Comparison of ENCODE assay signal across 1 cellular context in genomic region chr2:226835796-226836547, GRCh38.
TF ChIP-seq lines count a peak whose summit lies in the region.

A gene with protein sequence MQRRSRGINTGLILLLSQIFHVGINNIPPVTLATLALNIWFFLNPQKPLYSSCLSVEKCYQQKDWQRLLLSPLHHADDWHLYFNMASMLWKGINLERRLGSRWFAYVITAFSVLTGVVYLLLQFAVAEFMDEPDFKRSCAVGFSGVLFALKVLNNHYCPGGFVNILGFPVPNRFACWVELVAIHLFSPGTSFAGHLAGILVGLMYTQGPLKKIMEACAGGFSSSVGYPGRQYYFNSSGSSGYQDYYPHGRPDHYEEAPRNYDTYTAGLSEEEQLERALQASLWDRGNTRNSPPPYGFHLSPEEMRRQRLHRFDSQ (plus strand): TSS chr2:226836054. CDS start chr2:226864694, 28,640 bp downstream.

TF ChIP-seq in HepG2, 621 proteins besides CTCF, POLR2A, EP300 and RAD21 (continued from another document and continues in another):
- TF ChIP-seq UBTF (CRISPR knock-in tag; IDR thresholded peaks at IDR 0.05) (peak; percentile 73), NRL (CRISPR knock-in tag; IDR thresholded peaks at IDR 0.05; ENCODE audit: borderline replicate concordance) (peak; percentile 95), ARNT2 (CRISPR knock-in tag; IDR thresholded peaks at IDR 0.05; ENCODE audit: low read depth) (peak; percentile 78), ZNF619 (CRISPR knock-in tag; IDR thresholded peaks at IDR 0.05) (0 out of 2 replicates have a peak, but pooled peaks have one; percentile 59), ZSCAN12 (CRISPR knock-in tag; IDR thresholded peaks at IDR 0.05) (no peak), ZNF501 (CRISPR knock-in tag; IDR thresholded peaks at IDR 0.05) (peak; percentile 80), ZNF207 (IDR thresholded peaks at IDR 0.05; ENCODE audit: borderline replicate concordance) (no peak), TRAFD1 (CRISPR knock-in tag; IDR thresholded peaks at IDR 0.05; ENCODE audit: borderline replicate concordance) (no peak), ZNF616 (CRISPR knock-in tag; IDR thresholded peaks at IDR 0.05; ENCODE audit: low read depth) (no peak), CHD2 (IDR thresholded peaks at IDR 0.05; ENCODE audit: low read depth, low read length) (no peak), TBL1XR1 (IDR thresholded peaks at IDR 0.05; ENCODE audit: borderline replicate concordance, low read length, partially characterized antibody) (peak; percentile 8), RCOR2 (CRISPR knock-in tag; IDR thresholded peaks at IDR 0.05) (no peak), KLF6 (CRISPR knock-in tag; IDR thresholded peaks at IDR 0.05) (0 out of 2 replicates have a peak, but pooled peaks have one; percentile 33), ZNF484 (CRISPR knock-in tag; IDR thresholded peaks at IDR 0.05; ENCODE audit: borderline replicate concordance, low read depth) (no peak), RBFOX2 (IDR thresholded peaks at IDR 0.05; ENCODE audit: low read depth, low read length) (peak; percentile 99), NR1H2 (CRISPR knock-in tag; IDR thresholded peaks at IDR 0.05; ENCODE audit: borderline replicate concordance, low read depth) (no peak), ZSCAN25 (CRISPR knock-in tag; IDR thresholded peaks at IDR 0.05) (peak; percentile 40; the same call in 1 of the 2 replicates), ATRX (CRISPR knock-in tag; IDR thresholded peaks at IDR 0.05; ENCODE audit: borderline replicate concordance) (no peak), ZFP36L1 (CRISPR knock-in tag; IDR thresholded peaks at IDR 0.05) (no peak), ZNF572 (CRISPR knock-in tag; IDR thresholded peaks at IDR 0.05) (0 out of 2 replicates have a peak, but pooled peaks have one; percentile 91), RORA (CRISPR knock-in tag; IDR thresholded peaks at IDR 0.05) (no peak), POLR2G (IDR thresholded peaks at IDR 0.05; ENCODE audit: low read depth, low read length) (peak; percentile 86), HNF4G (IDR thresholded peaks at IDR 0.05; ENCODE audit: borderline replicate concordance, low read depth, low read length) (no peak), HNF4G (CRISPR knock-in tag; IDR thresholded peaks at IDR 0.05; ENCODE audit: borderline replicate concordance, low read depth) (no peak), SKI (IDR thresholded peaks at IDR 0.05; ENCODE audit: partially characterized antibody) (no peak), NFYB (CRISPR knock-in tag; IDR thresholded peaks at IDR 0.05) (0 out of 2 replicates have a peak, but pooled peaks have one; percentile 27), ZNF766 (CRISPR knock-in tag; IDR thresholded peaks at IDR 0.05; ENCODE audit: borderline replicate concordance) (no peak), ZHX2 (IDR thresholded peaks at IDR 0.05; ENCODE audit: low read depth) (no peak; the same call in 1 of the 2 replicates), ZHX2 (CRISPR knock-in tag; IDR thresholded peaks at IDR 0.05; ENCODE audit: borderline replicate concordance) (no peak), FOXO4 (CRISPR knock-in tag; conservative IDR thresholded peaks at IDR 0.05) (peak; percentile 62; the same call in 1 of the 2 replicates), GTF3A (CRISPR knock-in tag; conservative IDR thresholded peaks at IDR 0.05) (peak; percentile 88; the same call in 1 of the 2 replicates), HMG20A (CRISPR knock-in tag; IDR thresholded peaks at IDR 0.05; ENCODE audit: borderline replicate concordance) (no peak), MAFF (IDR thresholded peaks at IDR 0.05; ENCODE audit: low read depth, low read length) (no peak), ZEB1 (IDR thresholded peaks at IDR 0.05; ENCODE audit: insufficient replicate concordance, low read depth) (no peak), ZNF772 (CRISPR knock-in tag; IDR thresholded peaks at IDR 0.05) (no peak), ZBTB42 (CRISPR knock-in tag; IDR thresholded peaks at IDR 0.05) (peak; percentile 51; the same call in 1 of the 2 replicates), NAIF1 (CRISPR knock-in tag; IDR thresholded peaks at IDR 0.05; ENCODE audit: borderline replicate concordance) (peak; percentile 38; the same call in 1 of the 2 replicates)
- TF ChIP-seq, protein P1, sequence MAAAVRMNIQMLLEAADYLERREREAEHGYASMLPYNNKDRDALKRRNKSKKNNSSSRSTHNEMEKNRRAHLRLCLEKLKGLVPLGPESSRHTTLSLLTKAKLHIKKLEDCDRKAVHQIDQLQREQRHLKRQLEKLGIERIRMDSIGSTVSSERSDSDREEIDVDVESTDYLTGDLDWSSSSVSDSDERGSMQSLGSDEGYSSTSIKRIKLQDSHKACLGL (CRISPR knock-in tag; IDR thresholded peaks at IDR 0.05) = peak; percentile 86
- TF ChIP-seq, protein P2, sequence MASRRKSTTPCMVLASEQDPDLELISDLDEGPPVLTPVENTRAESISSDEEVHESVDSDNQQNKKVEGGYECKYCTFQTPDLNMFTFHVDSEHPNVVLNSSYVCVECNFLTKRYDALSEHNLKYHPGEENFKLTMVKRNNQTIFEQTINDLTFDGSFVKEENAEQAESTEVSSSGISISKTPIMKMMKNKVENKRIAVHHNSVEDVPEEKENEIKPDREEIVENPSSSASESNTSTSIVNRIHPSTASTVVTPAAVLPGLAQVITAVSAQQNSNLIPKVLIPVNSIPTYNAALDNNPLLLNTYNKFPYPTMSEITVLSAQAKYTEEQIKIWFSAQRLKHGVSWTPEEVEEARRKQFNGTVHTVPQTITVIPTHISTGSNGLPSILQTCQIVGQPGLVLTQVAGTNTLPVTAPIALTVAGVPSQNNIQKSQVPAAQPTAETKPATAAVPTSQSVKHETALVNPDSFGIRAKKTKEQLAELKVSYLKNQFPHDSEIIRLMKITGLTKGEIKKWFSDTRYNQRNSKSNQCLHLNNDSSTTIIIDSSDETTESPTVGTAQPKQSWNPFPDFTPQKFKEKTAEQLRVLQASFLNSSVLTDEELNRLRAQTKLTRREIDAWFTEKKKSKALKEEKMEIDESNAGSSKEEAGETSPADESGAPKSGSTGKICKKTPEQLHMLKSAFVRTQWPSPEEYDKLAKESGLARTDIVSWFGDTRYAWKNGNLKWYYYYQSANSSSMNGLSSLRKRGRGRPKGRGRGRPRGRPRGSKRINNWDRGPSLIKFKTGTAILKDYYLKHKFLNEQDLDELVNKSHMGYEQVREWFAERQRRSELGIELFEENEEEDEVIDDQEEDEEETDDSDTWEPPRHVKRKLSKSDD (CRISPR knock-in tag; IDR thresholded peaks at IDR 0.05; ENCODE audit: low read depth) = peak; percentile 63; the same call in 1 of the 2 replicates
- TF ChIP-seq, protein P3, sequence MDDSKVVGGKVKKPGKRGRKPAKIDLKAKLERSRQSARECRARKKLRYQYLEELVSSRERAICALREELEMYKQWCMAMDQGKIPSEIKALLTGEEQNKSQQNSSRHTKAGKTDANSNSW (CRISPR knock-in tag; IDR thresholded peaks at IDR 0.05; ENCODE audit: borderline replicate concordance) = peak; percentile 42; the same call in 1 of the 2 replicates
- TF ChIP-seq, protein P4, sequence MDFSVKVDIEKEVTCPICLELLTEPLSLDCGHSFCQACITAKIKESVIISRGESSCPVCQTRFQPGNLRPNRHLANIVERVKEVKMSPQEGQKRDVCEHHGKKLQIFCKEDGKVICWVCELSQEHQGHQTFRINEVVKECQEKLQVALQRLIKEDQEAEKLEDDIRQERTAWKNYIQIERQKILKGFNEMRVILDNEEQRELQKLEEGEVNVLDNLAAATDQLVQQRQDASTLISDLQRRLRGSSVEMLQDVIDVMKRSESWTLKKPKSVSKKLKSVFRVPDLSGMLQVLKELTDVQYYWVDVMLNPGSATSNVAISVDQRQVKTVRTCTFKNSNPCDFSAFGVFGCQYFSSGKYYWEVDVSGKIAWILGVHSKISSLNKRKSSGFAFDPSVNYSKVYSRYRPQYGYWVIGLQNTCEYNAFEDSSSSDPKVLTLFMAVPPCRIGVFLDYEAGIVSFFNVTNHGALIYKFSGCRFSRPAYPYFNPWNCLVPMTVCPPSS (IDR thresholded peaks at IDR 0.05) = no peak
